In the genomic region with DNA sequence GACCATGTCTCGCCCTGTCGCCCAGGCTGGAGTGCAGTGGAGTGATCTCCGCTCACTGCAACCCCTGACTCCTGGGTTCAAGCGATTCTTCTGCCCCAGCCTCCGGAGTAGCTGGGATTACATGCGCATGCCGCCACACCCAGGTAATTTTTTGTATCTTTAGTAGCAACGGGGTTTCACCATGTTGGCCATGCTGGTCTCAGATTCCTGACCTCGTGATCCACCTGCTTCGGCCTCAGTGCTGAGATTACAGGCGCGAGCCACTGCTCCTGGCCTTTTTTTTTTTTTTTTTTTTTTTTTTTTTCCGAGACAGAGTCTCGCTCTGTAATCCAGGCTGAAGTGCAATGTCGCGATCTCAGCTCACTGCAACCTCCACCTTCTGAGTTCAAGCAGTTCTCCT, we compare ENCODE assay signal across 24 cellular contexts. TPM values are rescaled to one million over a fixed set of nuclear protein-coding genes. Genes with fewer than 3 reads are reported as not detected.
"Had no signal": no experiment of that assay in that cellular context is flagged by ENCODE, and none has a peak within 500 bp of the region (broad histone marks: within the 10 kb centered on the region; RNA-seq: fewer than 3 reads in every experiment).

No MANE protein-coding gene starts in this region.

- H3K36me3 ChIP-seq: esophagus muscularis mucosa, gastroesophageal sphincter, heart left ventricle, left lung, lower lobe of right lung had no signal

- H2AFZ ChIP-seq: hepatocyte had no signal

- H3K36me3 Mint-ChIP-seq: mesothelial cell of epicardium had no signal

- FAIRE-seq: colon, endothelial cell of umbilical vein, frontal cortex, islet of Langerhans, keratinocyte had no signal

- ATAC-seq: gastroesophageal sphincter, heart left ventricle, left cardiac atrium, left lung, left ventricle myocardium superior, lower lobe of right lung, mucosa of descending colon had no signal

- H3K27ac Mint-ChIP-seq: mesothelial cell of epicardium had no signal

- H3K4me3 ChIP-seq: coronary artery, dorsolateral prefrontal cortex, esophagus muscularis mucosa, gastroesophageal sphincter, heart left ventricle, hepatocyte, left lung, lower lobe of right lung, mucosa of descending colon had no signal

- H3K9me3 Mint-ChIP-seq: mesothelial cell of epicardium had no signal

- H3K27ac ChIP-seq: coronary artery, esophagus muscularis mucosa, foreskin keratinocyte, gastroesophageal sphincter, heart left ventricle, hepatocyte, left lung, lower lobe of right lung had no signal

- H3K4me3 Mint-ChIP-seq: mesothelial cell of epicardium had no signal

- H3K79me2 ChIP-seq: hepatocyte had no signal

- H3K9me3 ChIP-seq: esophagus muscularis mucosa, gastroesophageal sphincter, heart left ventricle, left lung, lower lobe of right lung, mucosa of descending colon had no signal

- H3K4me2 ChIP-seq: hepatocyte had no signal

- H3K27me3 ChIP-seq: foreskin keratinocyte had no signal

- DNase-seq: dermis blood vessel endothelial cell; dorsolateral prefrontal cortex; effector CD4-positive, alpha-beta T cell; heart left ventricle; hypothalamus; left cardiac atrium; left lung; left ventricle myocardium superior; lower lobe of right lung; mesenchymal stem cell; mucosa of descending colon had no signal

RNA-seq across cellular contexts. Expression of a gene that starts 9.2 kb away (rescaled TPM):
- total RNA-seq: endothelial cell of umbilical vein, epithelial cell of proximal tubule, esophagus muscularis mucosa, fibroblast of lung, left ventricle myocardium superior had no signal
- polyA plus RNA-seq: endothelial cell of umbilical vein had no signal
